In genomic region chr2:195561205-195562032, GRCh38 we compare ENCODE assay signal across 8 cellular contexts.
DNase-seq lines count a peak whose midpoint lies in the region; ATAC-seq and TF ChIP-seq lines count a peak whose summit lies in the region.

No MANE protein-coding gene starts in this region.

- H3K9me3 Mint-ChIP-seq in T-cell (peaks cover 0 to 5% (median 0%) of the 10 kb centered on the region in 3 donors), memory B cell (no peaks in the 10 kb centered on the region)

- H3K4me1 Mint-ChIP-seq in T-cell (peaks cover 52 to 80% (median 71%) of the 10 kb centered on the region in 3 donors), memory B cell (peaks cover 43% of the 10 kb centered on the region)

- intact Hi-C loops in ovary (cut with DNase I): no loop called here

- no peak overlapping the region for H3K27ac ChIP-seq in ovary

- POLR2A ChIA-PET in T-cell (lab: Charles Lee): interaction anchor here (0.6 to 2.9 kb wide), 10 partner anchors 14 to 551 kb away, joined by 3 to 22 read pairs (median 5); partner anchors contain the start of gene SLC39A10 (in 2 of the 2)

- DNase-seq in AG09319 (ENCODE audit: extremely low read depth, low read depth) (peak; percentile 70), T-cell (no peak), memory B cell (ENCODE audit: low spot score in 2 of 2) (peak in 1 of 2 donors; percentile 38), inferior parietal cortex (ENCODE audit: extremely low spot score) (no peak), ovary (no peak)
- no peak for DNase-seq in effector CD4-positive, alpha-beta T cell

- no peaks in the 10 kb centered on the region for H3K27me3 Mint-ChIP-seq in T-cell
- H3K27me3 Mint-ChIP-seq in memory B cell: no peaks in the 10 kb centered on the region

- TF ChIP-seq EP300 in ovary (IDR thresholded peaks at IDR 0.05): no peak

- ATAC-seq in GM19025 (IDR thresholded peaks at IDR 0.05; ENCODE audit: low read depth, unreplicated experiment) (peak; percentile 38), HG03135 (IDR thresholded peaks at IDR 0.05; ENCODE audit: unreplicated experiment) (peak; percentile 52), T-cell (replicated peaks in 1 of 4) (no peak), memory B cell (ENCODE audit: low read depth) (peak; percentile 70)

- no peaks in the 10 kb centered on the region for H3K9me3 ChIP-seq in ovary

- H3K4me3 Mint-ChIP-seq in T-cell (peak overlapping the region; percentile 54 to 75 (median 55)), memory B cell (peak overlapping the region; percentile 87)

- H3K36me3 ChIP-seq in ovary: no peaks in the 10 kb centered on the region

- CTCF ChIA-PET in T-cell (lab: Charles Lee): interaction anchor here (0.6 to 4.9 kb wide), 17 partner anchors 8 to 715 kb away, joined by 3 to 52 read pairs (median 5); partner anchors contain the start of gene SLC39A10 (in 1 of the 2)

- no peak for TF ChIP-seq POLR2A in ovary (IDR thresholded peaks at IDR 0.05)

- WGBS in ovary, 3 donors: 90 to 95% (median 91%) methylated on average over 8 of the region's 8 CpGs

- H3K36me3 Mint-ChIP-seq in T-cell (peaks cover 3% of the 10 kb centered on the region), memory B cell (peaks cover 1% of the 10 kb centered on the region)

- H3K4me3 ChIP-seq in ovary: no peak overlapping the region

- no peaks in the 10 kb centered on the region for H3K4me1 ChIP-seq in ovary (ENCODE audit: insufficient read depth)

- no peaks in the 10 kb centered on the region for H3K27me3 ChIP-seq in ovary

- H3K27ac Mint-ChIP-seq in T-cell (peak overlapping the region; percentile 98), memory B cell (peak overlapping the region; percentile 91)

- TF ChIP-seq CTCF in AG09319 (IDR thresholded peaks at IDR 0.05; ENCODE audit: low read depth, low read length): no peak
- TF ChIP-seq CTCF in ovary (IDR thresholded peaks at IDR 0.05): no peak

Comparison
In these comparisons a context has a peak if more than half of its experiments do, and no peak if none do; other contexts are left out.
1. ATAC-seq: peak in GM19025 (single experiment), HG03135 (single experiment) and memory B cell (single experiment); none in T-cell (0 of 4).